ENCODE assay signal across 29 cellular contexts in genomic region chr3:66531256-66531655, GRCh38.
"Had no signal": no experiment of that assay in that cellular context is flagged by ENCODE, and none has a peak within 500 bp of the region (broad histone marks: within the 10 kb centered on the region; RNA-seq: fewer than 3 reads in every experiment).

No MANE protein-coding gene starts in this region.

- H2AFZ ChIP-seq: parathyroid adenoma had no signal

- H3K4me3 Mint-ChIP-seq: activated naive CD8-positive, alpha-beta T cell treated with anti-CD3 and anti-CD28 coated beads for 36 hours; naive thymus-derived CD4-positive, alpha-beta T cell; neural crest cell; stimulated activated effector memory CD8-positive, alpha-beta T cell treated with anti-CD3 and anti-CD28 coated beads, Interleukin-12 subunit alpha, Interleukin-12 subunit beta, amount 100 ng/mL, for 72 hours; stimulated activated naive CD8-positive, alpha-beta T cell treated with anti-CD3 and anti-CD28 coated beads, Interleukin-15, amount 100 ng/mL, for 72 hours; T-cell; type B pancreatic cell had no signal

- H3K4me1 Mint-ChIP-seq: activated naive CD8-positive, alpha-beta T cell treated with anti-CD3 and anti-CD28 coated beads for 36 hours; stimulated activated effector memory CD8-positive, alpha-beta T cell treated with anti-CD3 and anti-CD28 coated beads, Interleukin-12 subunit alpha, Interleukin-12 subunit beta, amount 100 ng/mL, for 72 hours; stimulated activated naive CD8-positive, alpha-beta T cell treated with anti-CD3 and anti-CD28 coated beads, Interleukin-15, amount 100 ng/mL, for 72 hours; T-cell had no signal

- H3K36me3 ChIP-seq: adrenal gland, esophagus muscularis mucosa, sigmoid colon, uterus had no signal

- H3K79me2 ChIP-seq: parathyroid adenoma had no signal

- H3K4me3 ChIP-seq: adrenal gland, esophagus muscularis mucosa, psoas muscle, sigmoid colon, uterus had no signal

- H3K36me3 Mint-ChIP-seq: activated naive CD8-positive, alpha-beta T cell treated with anti-CD3 and anti-CD28 coated beads for 36 hours; naive thymus-derived CD4-positive, alpha-beta T cell; stimulated activated effector memory CD8-positive, alpha-beta T cell treated with anti-CD3 and anti-CD28 coated beads, Interleukin-12 subunit alpha, Interleukin-12 subunit beta, amount 100 ng/mL, for 72 hours; T-cell; type B pancreatic cell had no signal

- H3K9me3 ChIP-seq: adrenal gland, esophagus muscularis mucosa, psoas muscle, sigmoid colon, uterus had no signal

- H3K27me3 Mint-ChIP-seq: activated naive CD8-positive, alpha-beta T cell treated with anti-CD3 and anti-CD28 coated beads for 36 hours; T-cell had no signal

- H3K9ac ChIP-seq: parathyroid adenoma had no signal

- FAIRE-seq: keratinocyte, small intestine had no signal

- H3K9me3 Mint-ChIP-seq: activated naive CD8-positive, alpha-beta T cell treated with anti-CD3 and anti-CD28 coated beads for 36 hours; naive thymus-derived CD4-positive, alpha-beta T cell; neural crest cell; stimulated activated effector memory CD8-positive, alpha-beta T cell treated with anti-CD3 and anti-CD28 coated beads, Interleukin-12 subunit alpha, Interleukin-12 subunit beta, amount 100 ng/mL, for 72 hours; stimulated activated naive CD8-positive, alpha-beta T cell treated with anti-CD3 and anti-CD28 coated beads, Interleukin-15, amount 100 ng/mL, for 72 hours; T-cell; type B pancreatic cell had no signal

- H3K27ac ChIP-seq: adrenal gland, esophagus muscularis mucosa, foreskin keratinocyte, parathyroid adenoma, psoas muscle, sigmoid colon, uterus had no signal

- H3K27ac Mint-ChIP-seq: activated naive CD8-positive, alpha-beta T cell treated with anti-CD3 and anti-CD28 coated beads for 36 hours; naive thymus-derived CD4-positive, alpha-beta T cell; stimulated activated effector memory CD8-positive, alpha-beta T cell treated with anti-CD3 and anti-CD28 coated beads, Interleukin-12 subunit alpha, Interleukin-12 subunit beta, amount 100 ng/mL, for 72 hours; stimulated activated naive CD8-positive, alpha-beta T cell treated with anti-CD3 and anti-CD28 coated beads, Interleukin-15, amount 100 ng/mL, for 72 hours; T-cell; type B pancreatic cell had no signal

- DNase-seq: activated CD4-positive, alpha-beta T cell treated with anti-CD3 and anti-CD28 coated beads for 48 hours; activated CD4-positive, alpha-beta T cell treated with anti-CD3 and anti-CD28 coated beads, Interleukin-2, amount 50 U/mL, for 48 hours; activated CD8-positive, alpha-beta memory T cell treated with anti-CD3 and anti-CD28 coated beads for 24 hours; activated effector memory CD4-positive, alpha-beta T cell treated with Interleukin-2 at 50 U/mL for 16 hours; activated naive CD4-positive, alpha-beta T cell treated with Interleukin-2 at 50 U/mL for 16 hours; activated naive CD8-positive, alpha-beta T cell treated with anti-CD3 and anti-CD28 coated beads for 36 hours; adrenal gland; aorta; caudate nucleus; foreskin keratinocyte; left cardiac atrium; left ventricle myocardium superior; midbrain; naive thymus-derived CD4-positive, alpha-beta T cell; occipital lobe; psoas muscle; sigmoid colon; stimulated activated CD4-positive, alpha-beta T cell treated with anti-CD3 and anti-CD28 coated beads, Interleukin-4, amount 100 ng/mL, for 24 hours; stimulated activated naive CD8-positive, alpha-beta T cell treated with anti-CD3 and anti-CD28 coated beads, Interleukin-15, amount 100 ng/mL, for 72 hours; substantia nigra; T-cell; uterus had no signal

- H3K27me3 ChIP-seq: adrenal gland, esophagus muscularis mucosa, sigmoid colon, uterus had no signal

- H3K4me1 ChIP-seq: adrenal gland, esophagus muscularis mucosa, foreskin keratinocyte, parathyroid adenoma, psoas muscle, sigmoid colon, uterus had no signal
